12 cellular contexts compared by ENCODE assay signal in the genomic region with DNA sequence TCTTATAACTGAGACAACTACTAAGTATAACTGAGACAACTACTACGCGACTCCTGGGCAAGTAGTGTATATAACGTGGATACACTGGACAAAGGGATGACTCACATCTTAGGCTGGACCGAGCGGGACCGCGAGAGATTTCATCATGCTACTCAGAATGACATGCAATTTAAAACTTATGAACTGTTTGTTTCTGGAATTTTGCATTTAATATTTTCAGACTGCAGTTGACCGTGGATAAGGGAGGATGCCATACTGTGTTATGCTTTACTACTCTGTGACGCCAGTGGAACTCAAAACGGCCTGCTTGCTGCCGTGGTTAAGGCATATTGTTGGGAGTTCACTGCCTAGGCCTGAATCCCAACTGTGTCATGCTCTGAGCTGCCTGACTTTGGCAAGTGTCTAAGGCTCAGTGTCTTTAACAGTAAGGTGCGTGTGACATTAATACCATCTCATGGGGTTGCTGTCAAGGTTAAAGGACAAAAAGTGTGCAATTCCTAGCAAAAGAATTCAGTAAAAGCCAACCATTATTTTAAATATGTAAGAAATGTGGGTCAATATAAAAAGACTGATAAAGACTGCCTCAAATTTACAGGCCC.
DNase-seq lines count a peak whose midpoint lies in the region; ATAC-seq and TF ChIP-seq lines count a peak whose summit lies in the region.
"Had no signal": no experiment of that assay in that cellular context is flagged by ENCODE, and none has a peak within 500 bp of the region (broad histone marks: within the 10 kb centered on the region; RNA-seq: fewer than 3 reads in every experiment).

No MANE protein-coding gene starts in this region.

- H3K4me1 ChIP-seq in trophoblast cell (ENCODE audit: control insufficient read depth in 1 of 2, insufficient read depth in 2 of 2, low read length in 2 of 2) (peaks cover 13% of the 10 kb centered on the region in 2 experiments), body of pancreas (peaks cover 4% of the 10 kb centered on the region)

- H2AFZ ChIP-seq in trophoblast cell (ENCODE audit: insufficient read depth, low read length, poor library complexity): no peak overlapping the region

- H3K79me2 ChIP-seq in trophoblast cell (ENCODE audit: control insufficient read depth, insufficient read depth, low read length, poor library complexity): no peaks in the 10 kb centered on the region

- H3K4me2 ChIP-seq in trophoblast cell (ENCODE audit: low read length): no peak overlapping the region

- H3K4me3 ChIP-seq in trophoblast cell (ENCODE audit: low read depth, low read length) (no peak overlapping the region), body of pancreas (no peak overlapping the region)
- H3K4me3 ChIP-seq: gastroesophageal sphincter, thyroid gland had no signal

- H3K4ac ChIP-seq in trophoblast cell (ENCODE audit: low read depth, low read length): no peak overlapping the region

- TF ChIP-seq CTCF in RWPE1 (conservative IDR thresholded peaks at IDR 0.05; ENCODE audit: low read depth) (no peak), body of pancreas (IDR thresholded peaks at IDR 0.05) (no peak)

- peak overlapping the region; percentile 46 for H4K91ac ChIP-seq in trophoblast cell (ENCODE audit: low read depth, low read length)

- no peak overlapping the region for H4K8ac ChIP-seq in trophoblast cell (ENCODE audit: low read depth, low read length)

- H3K9me3 Mint-ChIP-seq in effector memory CD8-positive, alpha-beta T cell: no peaks in the 10 kb centered on the region

- no peak overlapping the region for H2BK12ac ChIP-seq in trophoblast cell (ENCODE audit: low read length)

- H3K27me3 Mint-ChIP-seq in effector memory CD8-positive, alpha-beta T cell: no peaks in the 10 kb centered on the region

- H3K36me3 ChIP-seq in trophoblast cell (ENCODE audit: control insufficient read depth in 1 of 2, insufficient read depth in 2 of 2, low read length in 2 of 2): no peaks in the 10 kb centered on the region
- no peaks in the 10 kb centered on the region for H3K36me3 ChIP-seq in body of pancreas (replicated peaks in 1 of 2; ENCODE audit: insufficient read depth in 1 of 2, low read depth in 2 of 2)
- H3K36me3 ChIP-seq: gastroesophageal sphincter, thyroid gland had no signal

- H3K36me3 Mint-ChIP-seq in effector memory CD8-positive, alpha-beta T cell (ENCODE audit: insufficient read depth): peaks cover 64% of the 10 kb centered on the region

- CTCF ChIA-PET in RWPE1 (lab: Yijun Ruan, JAX): interaction anchor here (1.2 kb wide), 1 partner anchor 55 kb away, joined by 3 read pairs; no protein-coding TSS in a partner anchor

- H3K27me3 ChIP-seq in trophoblast cell (ENCODE audit: insufficient read depth, low read length) (no peaks in the 10 kb centered on the region), body of pancreas (no peaks in the 10 kb centered on the region)
- H3K27me3 ChIP-seq: gastroesophageal sphincter, thyroid gland had no signal

- intact Hi-C loops in body of pancreas (cut with DNase I): no loop called here

- H3K14ac ChIP-seq in trophoblast cell (ENCODE audit: low read length): no peak overlapping the region

- no peak for TF ChIP-seq POLR2A in body of pancreas (IDR thresholded peaks at IDR 0.05)

- no peak overlapping the region for H3K18ac ChIP-seq in trophoblast cell (ENCODE audit: low read length)

- peak overlapping the region; percentile 67 to 68 for H3K27ac Mint-ChIP-seq in effector memory CD8-positive, alpha-beta T cell

- no peak overlapping the region for H3K23ac ChIP-seq in trophoblast cell (ENCODE audit: low read length)

- DNase-seq in EH (ENCODE audit: low read depth): peak; percentile 59
- peak; percentile 55 for DNase-seq in RWPE1 (ENCODE audit: low spot score)
- DNase-seq in effector memory CD8-positive, alpha-beta T cell: no peak
- DNase-seq in trophoblast cell: peak; percentile 34 to 63
- no peak for DNase-seq in cerebellar nuclear complex (lab: John Stamatoyannopoulos, UW)
- no peak for DNase-seq in body of pancreas
- DNase-seq: activated CD4-positive, alpha-beta T cell treated with anti-CD3 and anti-CD28 coated beads, Interleukin-2, amount 50 U/mL, for 4 hours; aorta; thyroid gland had no signal

- POLR2A ChIA-PET in RWPE1 (lab: Yijun Ruan, JAX; ENCODE audit: low non-redundant PET): no interaction called here

- H3K27ac ChIP-seq in RWPE1: peak overlapping the region; percentile 93
- no peak overlapping the region for H3K27ac ChIP-seq in trophoblast cell (ENCODE audit: low read depth, low read length)
- H3K27ac ChIP-seq in body of pancreas: no peak overlapping the region
- H3K27ac ChIP-seq: gastroesophageal sphincter, thyroid gland had no signal

- no peak overlapping the region for H2BK5ac ChIP-seq in trophoblast cell (ENCODE audit: low read depth, low read length, poor library complexity)

- H2AK5ac ChIP-seq in trophoblast cell (ENCODE audit: low read length): no peak overlapping the region

- no peak overlapping the region for H3K9ac ChIP-seq in trophoblast cell (ENCODE audit: low read length)

- H3K79me1 ChIP-seq in trophoblast cell (ENCODE audit: low read length): peaks cover 3% of the 10 kb centered on the region

- H3K4me1 Mint-ChIP-seq in effector memory CD8-positive, alpha-beta T cell (ENCODE audit: low read depth in 2 of 2): peaks cover 38 to 59% of the 10 kb centered on the region in 2 donors

- no peak overlapping the region for H4K12ac ChIP-seq in trophoblast cell (ENCODE audit: low read depth, low read length)

- no peak overlapping the region for H2BK120ac ChIP-seq in trophoblast cell (ENCODE audit: insufficient read depth, low read length, poor library complexity)

- WGBS in trophoblast cell (ENCODE audit: extremely low coverage, insufficient coverage, insufficient read length): no CpG with 5 or more reads among the region's 12 CpGs
- 83 to 86% methylated on average over 12 of the region's 12 CpGs for WGBS in body of pancreas, 2 donors

- no peak for ATAC-seq in effector memory CD8-positive, alpha-beta T cell (replicated peaks)
- ATAC-seq in HG03135 (IDR thresholded peaks at IDR 0.05; ENCODE audit: unreplicated experiment): no peak
- no peak for ATAC-seq in body of pancreas
- ATAC-seq in GM21447 (IDR thresholded peaks at IDR 0.05; ENCODE audit: unreplicated experiment): no peak
- ATAC-seq: gastroesophageal sphincter had no signal

- no peak overlapping the region for H3K4me3 Mint-ChIP-seq in effector memory CD8-positive, alpha-beta T cell

- no peaks in the 10 kb centered on the region for H3K9me3 ChIP-seq in trophoblast cell (ENCODE audit: insufficient read depth, low read depth, low read length)
- H3K9me3 ChIP-seq in body of pancreas: no peaks in the 10 kb centered on the region
- H3K9me3 ChIP-seq: gastroesophageal sphincter, thyroid gland had no signal

Comparison
In these comparisons a context has a peak if more than half of its experiments do, and no peak if none do; other contexts are left out.
1. DNase-seq: peak in EH (single experiment), RWPE1 (single experiment) and trophoblast cell (2 of 2); none in effector memory CD8-positive, alpha-beta T cell (0 of 3), cerebellar nuclear complex (0 of 2) and body of pancreas (0 of 4).